Comparison of ENCODE assay signal across 19 cellular contexts in the genomic region with DNA sequence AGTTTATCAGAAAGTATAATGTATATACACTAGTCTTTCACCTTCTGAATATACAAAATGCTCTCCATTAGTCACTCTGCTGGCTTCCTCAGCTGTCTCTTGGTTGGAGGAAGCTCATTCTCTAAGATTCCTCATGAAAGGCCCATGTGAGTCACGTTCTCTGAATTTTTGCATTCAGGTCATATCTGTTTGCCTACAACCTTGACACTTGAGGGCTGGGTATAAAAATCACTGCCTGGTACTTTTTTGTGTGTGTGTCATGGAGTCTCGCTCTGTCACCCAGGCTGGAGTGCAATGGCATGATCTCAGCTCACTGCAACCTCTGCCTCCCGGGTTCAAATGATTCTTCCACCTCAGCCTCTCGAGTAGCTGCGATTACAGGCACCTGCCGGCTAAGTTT.
"Had no signal": no experiment of that assay in that cellular context is flagged by ENCODE, and none has a peak within 500 bp of the region (broad histone marks: within the 10 kb centered on the region; RNA-seq: fewer than 3 reads in every experiment).

No MANE protein-coding gene starts in this region.

- H3K4me3 ChIP-seq: dorsolateral prefrontal cortex, heart left ventricle, psoas muscle, sigmoid colon, skin epidermis, stomach had no signal

- DNase-seq: cortex of kidney; dorsolateral prefrontal cortex; effector CD8-positive, alpha-beta T cell; heart left ventricle; hippocampal formation; mesendoderm; naive B cell; nephron progenitor cell; psoas muscle; retina; sigmoid colon; stimulated activated CD4-positive, alpha-beta T cell treated with anti-CD3 and anti-CD28 coated beads, Interleukin-2, amount 100 ng/mL, for 24 hours; stimulated activated CD4-positive, alpha-beta T cell treated with anti-CD3 and anti-CD28 coated beads, Interleukin-4, amount 100 ng/mL, for 4 hours; stimulated activated naive CD4-positive, alpha-beta T cell; stomach; substantia nigra had no signal

- FAIRE-seq: frontal cortex had no signal

- ATAC-seq: esophagus mucosa, heart left ventricle, psoas muscle had no signal

- H3K27ac ChIP-seq: sigmoid colon, skin epidermis, stomach had no signal

- H3K36me3 ChIP-seq: heart left ventricle, sigmoid colon, stomach had no signal

- H3K36me3 Mint-ChIP-seq: naive B cell had no signal

- H3K27ac Mint-ChIP-seq: nephron progenitor cell had no signal

- H3K4me3 Mint-ChIP-seq: nephron progenitor cell had no signal

- H3K9me3 ChIP-seq: psoas muscle, sigmoid colon, stomach had no signal

- H3K27me3 Mint-ChIP-seq: naive B cell had no signal

- H3K27me3 ChIP-seq: dorsolateral prefrontal cortex, heart left ventricle, sigmoid colon, stomach had no signal
